In the genomic region with DNA sequence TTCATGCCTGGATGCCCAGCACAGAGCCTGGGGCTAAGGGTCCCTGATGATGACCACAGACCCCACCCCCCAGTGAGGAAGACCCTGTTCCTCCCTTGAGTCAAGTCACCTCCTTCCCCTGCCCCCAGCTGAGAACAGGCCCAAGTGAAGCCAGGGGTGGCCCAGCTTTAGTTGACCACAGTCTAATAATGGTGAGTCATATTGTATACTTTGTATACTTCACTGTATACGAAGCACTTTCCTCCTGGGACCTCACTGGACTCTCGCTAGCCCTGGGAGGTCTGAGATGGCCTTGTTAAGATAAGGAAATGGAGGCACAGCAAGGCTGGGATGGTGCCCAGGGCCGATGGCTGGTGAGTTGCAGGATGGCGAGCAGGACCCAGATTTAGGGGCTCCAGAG, we compare ENCODE assay signal across 15 cellular contexts. TPM values are rescaled to one million over a fixed set of nuclear protein-coding genes. Genes with fewer than 3 reads are reported as not detected.
DNase-seq lines count a peak whose midpoint lies in the region; ATAC-seq and TF ChIP-seq lines count a peak whose summit lies in the region.
"Had no signal": no experiment of that assay in that cellular context is flagged by ENCODE, and none has a peak within 500 bp of the region (broad histone marks: within the 10 kb centered on the region; RNA-seq: fewer than 3 reads in every experiment).

No MANE protein-coding gene starts in this region.

- POLR2A ChIA-PET in HEK293 (lab: Yijun Ruan, JAX) = interaction anchor here (0.6 to 1.5 kb wide), 2 partner anchors 13 to 15 kb away, joined by 3 to 4 read pairs; no protein-coding TSS in a partner anchor

- CTCF ChIA-PET in HEK293 (lab: Yijun Ruan, JAX) = interaction anchor here (1.0 to 1.6 kb wide), 2 partner anchors 9 to 32 kb away, joined by 4 to 6 read pairs; no protein-coding TSS in a partner anchor

- H3K27me3 ChIP-seq in BLaER1 (peaks cover 19% of the 10 kb centered on the region; the same call in 1 of the 2 replicates), SJSA1 (replicated peaks) (peaks cover 20% of the 10 kb centered on the region)

- peaks cover 87% of the 10 kb centered on the region for H3K4me1 ChIP-seq in BLaER1
- H3K4me1 ChIP-seq in HEK293 (ENCODE audit: control insufficient read depth, insufficient read depth, low read length) = no peaks in the 10 kb centered on the region
- H3K4me1 ChIP-seq in SJSA1 (replicated peaks) = peaks cover 45% of the 10 kb centered on the region
- H3K4me1 ChIP-seq: Caco-2 had no signal

- ATAC-seq in HG03175 (IDR thresholded peaks at IDR 0.05; ENCODE audit: unreplicated experiment) (no peak), HG02610 (IDR thresholded peaks at IDR 0.05; ENCODE audit: unreplicated experiment) (no peak)
- ATAC-seq: GM23338 had no signal

- H3K9ac ChIP-seq in BLaER1 = no peak overlapping the region

- H3K36me3 ChIP-seq in BLaER1 (no peaks in the 10 kb centered on the region), HEK293 (ENCODE audit: control insufficient read depth in 2 of 2, insufficient read depth in 1 of 2, low read length in 2 of 2) (no peaks in the 10 kb centered on the region), SJSA1 (no peaks in the 10 kb centered on the region)
- H3K36me3 ChIP-seq: MG63 had no signal

- H3K9me3 ChIP-seq in BLaER1 = no peaks in the 10 kb centered on the region
- no peaks in the 10 kb centered on the region for H3K9me3 ChIP-seq in HEK293 (ENCODE audit: control insufficient read depth, insufficient read depth, low read depth, low read length)
- no peaks in the 10 kb centered on the region for H3K9me3 ChIP-seq in SJSA1 (replicated peaks)
- H3K9me3 ChIP-seq: Caco-2, MG63 had no signal

- no peak for TF ChIP-seq CTCF in HEK293 (tag by site-specific recombination; IDR thresholded peaks at IDR 0.05)

- H3K27ac ChIP-seq in BLaER1 (no peak overlapping the region), HEK293 (ENCODE audit: extremely low read depth, low read depth, low read length) (no peak overlapping the region), SJSA1 (no peak overlapping the region)

- H3K4me3 ChIP-seq in BLaER1 = no peak overlapping the region
- no peak overlapping the region for H3K4me3 ChIP-seq in HEK293 (ENCODE audit: low read depth, low read length)
- H3K4me3 ChIP-seq in SJSA1 = no peak overlapping the region
- H3K4me3 ChIP-seq: GM23338, MG63 had no signal

- peak overlapping the region; percentile 97 for H3K4me2 ChIP-seq in BLaER1
- H3K4me2 ChIP-seq: GM23338 had no signal

- DNase-seq in SJSA1 (ENCODE audit: low read depth in 1 of 2, low spot score in 2 of 2) (peak; percentile 81 to 90), glomerular visceral epithelial cell (ENCODE audit: extremely low spot score) (peak; percentile 37), GF-D8 (lab: John Stamatoyannopoulos, UW) (no peak), NCI-H345 (lab: John Stamatoyannopoulos, UW) (no peak)
- DNase-seq: Caco-2; CD4-positive, CD25-positive, alpha-beta regulatory T cell; MG63; NCI-H1092; NCI-H524 treated with DMSO at 0.1 percent for 48 hours; SHP77 treated with DMSO at 0.1 percent for 48 hours had no signal

- peaks cover 76% of the 10 kb centered on the region for H4K20me1 ChIP-seq in BLaER1

TF ChIP-seq in HEK293, 187 proteins besides CTCF, POLR2A, EP300 and RAD21:
- TF ChIP-seq ZIC2 (tag by site-specific recombination; IDR thresholded peaks at IDR 0.05) (peak; percentile 84), ZSCAN23 (tag by site-specific recombination; IDR thresholded peaks at IDR 0.05) (no peak), GLIS1 (tag by site-specific recombination; IDR thresholded peaks at IDR 0.05) (peak; percentile 99)

RNA-seq across cellular contexts. Expression of a gene that starts 3.7 kb away (rescaled TPM):
- 0.18 TPM in 1 of 2 replicates, not detected in the other for total RNA-seq in SJSA1 (2014; rRNA removed; shearing (Covaris generic))
- total RNA-seq: CD4-positive, CD25-positive, alpha-beta regulatory T cell had no signal

RNA-seq across cellular contexts. Expression of a gene that starts 45.8 kb away (rescaled TPM):
- total RNA-seq in SJSA1 (2014; rRNA removed; shearing (Covaris generic)) = 35.6 and 69.7 TPM in 2 replicates

RNA-seq across cellular contexts. Expression of a gene that starts 57.6 kb away (rescaled TPM):
- 1,062 and 2,110 TPM in 2 replicates for total RNA-seq in SJSA1 (2014; rRNA removed; shearing (Covaris generic))

Comparison
In these comparisons a context has a peak if more than half of its experiments do, and no peak if none do; other contexts are left out.
1. DNase-seq: peak in SJSA1 (2 of 2) and glomerular visceral epithelial cell (single experiment); none in GF-D8 (single experiment) and NCI-H345 (single experiment).